In genomic region chr1:230333590-230334446, GRCh38 we compare ENCODE assay signal across 16 cellular contexts.
"Had no signal": no experiment of that assay in that cellular context is flagged by ENCODE, and none has a peak within 500 bp of the region (broad histone marks: within the 10 kb centered on the region; RNA-seq: fewer than 3 reads in every experiment).

No MANE protein-coding gene starts in this region.

- H3K27ac ChIP-seq: cardiac muscle cell, WERI-Rb-1 had no signal

- ATAC-seq: activated naive CD8-positive, alpha-beta T cell treated with anti-CD3 and anti-CD28 coated beads, Interleukin-2, amount 50 U/mL, for 24 hours; effector memory CD8-positive, alpha-beta T cell; mucosa of descending colon; stimulated activated naive B cell treated with anti-CD40 and anti-IgM and Interleukin-4, amounts not matched to agents 10 μg/mL and 1 μg/mL and 100 μg/mL, for 72 hours had no signal

- H3K27me3 ChIP-seq: cardiac muscle cell had no signal

- FAIRE-seq: astrocyte, small intestine had no signal

- H3K36me3 ChIP-seq: cardiac muscle cell had no signal

- H3K9me3 ChIP-seq: mucosa of descending colon had no signal

- DNase-seq: activated CD4-positive, alpha-beta T cell treated with anti-CD3 and anti-CD28 coated beads for 48 hours; activated CD8-positive, alpha-beta memory T cell treated with anti-CD3 and anti-CD28 coated beads for 24 hours; activated naive CD4-positive, alpha-beta T cell treated with Interleukin-2 at 50 U/mL for 16 hours; activated naive CD8-positive, alpha-beta T cell treated with anti-CD3 and anti-CD28 coated beads, Interleukin-2, amount 50 U/mL, for 24 hours; effector memory CD8-positive, alpha-beta T cell; immature natural killer cell; left cardiac atrium; mammary epithelial cell; mucosa of descending colon; right cardiac atrium; small intestine; stimulated activated naive B cell treated with anti-CD40 and anti-IgM and Interleukin-4, amounts not matched to agents 10 μg/mL and 1 μg/mL and 100 μg/mL, for 72 hours; T1000; WERI-Rb-1 had no signal

- H3K4me3 ChIP-seq: cardiac muscle cell, mucosa of descending colon had no signal
